11 cellular contexts compared by ENCODE assay signal in genomic region chr5:172840077-172840777, GRCh38. TPM values are rescaled to one million over a fixed set of nuclear protein-coding genes. Genes with fewer than 3 reads are reported as not detected.
DNase-seq lines count a peak whose midpoint lies in the region; ATAC-seq and TF ChIP-seq lines count a peak whose summit lies in the region.
"Had no signal": no experiment of that assay in that cellular context is flagged by ENCODE, and none has a peak within 500 bp of the region (broad histone marks: within the 10 kb centered on the region; RNA-seq: fewer than 3 reads in every experiment).

No MANE protein-coding gene starts in this region.

- H3K9me3 ChIP-seq in skeletal muscle tissue (ENCODE audit: control insufficient read depth in 3 of 3, low read length in 3 of 3) (no peaks in the 10 kb centered on the region), MG63 (no peaks in the 10 kb centered on the region)

- peak overlapping the region; percentile 74 for H3K27ac ChIP-seq in skeletal muscle tissue (ENCODE audit: low read depth, low read length)

- no peak for ATAC-seq in activated B cell treated with CpG ODN at 0.5 μM for 24 hours (ENCODE audit: low read depth)
- ATAC-seq: activated CD8-positive, alpha-beta T cell treated with anti-CD3 and anti-CD28 coated beads, Interleukin-2, amount 10 ng/mL, durations not matched to agents 7 days and 5 days had no signal

- no peak overlapping the region for H3K4me3 Mint-ChIP-seq in CD14-positive monocyte
- H3K4me3 Mint-ChIP-seq in activated B cell treated with CpG ODN at 0.5 μM for 24 hours = no peak overlapping the region
- no peak overlapping the region for H3K4me3 Mint-ChIP-seq in activated CD4-positive, alpha-beta T cell treated with anti-CD3 and anti-CD28 coated beads, Interleukin-2, amount 10 ng/mL, durations not matched to agents 7 days and 5 days
- H3K4me3 Mint-ChIP-seq: activated CD8-positive, alpha-beta T cell treated with anti-CD3 and anti-CD28 coated beads, Interleukin-2, amount 10 ng/mL, durations not matched to agents 7 days and 5 days had no signal

- peaks cover 0 to 4% (median 0%) of the 10 kb centered on the region in 3 donors for H3K27me3 Mint-ChIP-seq in CD14-positive monocyte (ENCODE audit: low read depth in 3 of 3)
- no peaks in the 10 kb centered on the region for H3K27me3 Mint-ChIP-seq in activated B cell treated with CpG ODN at 0.5 μM for 24 hours
- no peaks in the 10 kb centered on the region for H3K27me3 Mint-ChIP-seq in activated CD4-positive, alpha-beta T cell treated with anti-CD3 and anti-CD28 coated beads, Interleukin-2, amount 10 ng/mL, durations not matched to agents 7 days and 5 days
- H3K27me3 Mint-ChIP-seq: CD4-positive, alpha-beta memory T cell had no signal

- no peaks in the 10 kb centered on the region for H3K9me3 Mint-ChIP-seq in CD14-positive monocyte
- no peaks in the 10 kb centered on the region for H3K9me3 Mint-ChIP-seq in activated B cell treated with CpG ODN at 0.5 μM for 24 hours
- no peaks in the 10 kb centered on the region for H3K9me3 Mint-ChIP-seq in activated CD4-positive, alpha-beta T cell treated with anti-CD3 and anti-CD28 coated beads, Interleukin-2, amount 10 ng/mL, durations not matched to agents 7 days and 5 days
- H3K9me3 Mint-ChIP-seq: CD4-positive, alpha-beta memory T cell had no signal

- H3K27me3 ChIP-seq in skeletal muscle tissue (ENCODE audit: control insufficient read depth in 3 of 3, insufficient read depth in 3 of 3, low read length in 3 of 3) (no peaks in the 10 kb centered on the region), MG63 (no peaks in the 10 kb centered on the region; the same call in 1 of the 2 replicates)

- H3K36me3 ChIP-seq in skeletal muscle tissue (ENCODE audit: control insufficient read depth in 3 of 3, insufficient read depth in 3 of 3, low read length in 3 of 3) (peaks cover 0 to 10% (median 3%) of the 10 kb centered on the region in 3 donors), MG63 (peaks cover 84% of the 10 kb centered on the region)

- H3K4me1 Mint-ChIP-seq in CD14-positive monocyte = peaks cover 38% of the 10 kb centered on the region
- H3K4me1 Mint-ChIP-seq in activated B cell treated with CpG ODN at 0.5 μM for 24 hours = peaks cover 71% of the 10 kb centered on the region
- peaks cover 29% of the 10 kb centered on the region for H3K4me1 Mint-ChIP-seq in activated CD4-positive, alpha-beta T cell treated with anti-CD3 and anti-CD28 coated beads, Interleukin-2, amount 10 ng/mL, durations not matched to agents 7 days and 5 days

- intact Hi-C loops in CD14-positive monocyte (cut with micrococcal nuclease) = loop anchor here in 1 of 2 donors (5.0 kb wide), 1 partner anchor 37 kb away; no protein-coding TSS in a partner anchor
- intact Hi-C loops in activated B cell treated with CpG ODN at 0.5 μM for 24 hours (cut with micrococcal nuclease) = no loop called here

- H3K27ac Mint-ChIP-seq in CD14-positive monocyte = peak overlapping the region in 4 of 7 donors; percentile 1 to 72 (median 33)
- peak overlapping the region; percentile 56 for H3K27ac Mint-ChIP-seq in activated B cell treated with CpG ODN at 0.5 μM for 24 hours
- no peak overlapping the region for H3K27ac Mint-ChIP-seq in activated CD4-positive, alpha-beta T cell treated with anti-CD3 and anti-CD28 coated beads, Interleukin-2, amount 10 ng/mL, durations not matched to agents 7 days and 5 days
- H3K27ac Mint-ChIP-seq: activated CD8-positive, alpha-beta T cell treated with anti-CD3 and anti-CD28 coated beads, Interleukin-2, amount 10 ng/mL, durations not matched to agents 7 days and 5 days had no signal

- H3K4me1 ChIP-seq in skeletal muscle tissue (ENCODE audit: control insufficient read depth in 3 of 3, insufficient read depth in 3 of 3, low read length in 3 of 3) = peaks cover 54 to 63% (median 62%) of the 10 kb centered on the region in 3 donors

- peak overlapping the region; percentile 12 to 79 (median 46) for H3K9ac ChIP-seq in skeletal muscle tissue (ENCODE audit: low read depth in 1 of 3, low read length in 3 of 3)

- H3K36me3 Mint-ChIP-seq in CD14-positive monocyte (peaks cover 27 to 50% of the 10 kb centered on the region in 2 donors), activated B cell treated with CpG ODN at 0.5 μM for 24 hours (ENCODE audit: low read depth) (peaks cover 39% of the 10 kb centered on the region)
- peaks cover 14% of the 10 kb centered on the region for H3K36me3 Mint-ChIP-seq in activated CD4-positive, alpha-beta T cell treated with anti-CD3 and anti-CD28 coated beads, Interleukin-2, amount 10 ng/mL, durations not matched to agents 7 days and 5 days (ENCODE audit: low read depth)

- TF ChIP-seq CTCF in CD14-positive monocyte (IDR thresholded peaks at IDR 0.05) = no peak
- no peak for TF ChIP-seq CTCF in activated B cell treated with CpG ODN at 0.5 μM for 24 hours (IDR thresholded peaks at IDR 0.05)

- H3K4me3 ChIP-seq in skeletal muscle tissue (ENCODE audit: low read length in 3 of 3) (peak overlapping the region in 2 of 3 donors; percentile 10 to 23), MG63 (no peak overlapping the region)

- DNase-seq in CD14-positive monocyte (ENCODE audit: low spot score) (no peak), activated B cell treated with CpG ODN at 0.5 μM for 24 hours (no peak), left kidney (ENCODE audit: low read depth, low spot score) (peak; percentile 72), MG63 (no peak), cerebellum (ENCODE audit: low spot score) (no peak)
- DNase-seq in activated CD8-positive, alpha-beta memory T cell treated with anti-CD3 and anti-CD28 coated beads, Interleukin-2, amount 50 U/mL, for 4 hours = no peak
- DNase-seq in activated CD4-positive, alpha-beta T cell treated with anti-CD3 and anti-CD28 coated beads, Interleukin-2, amount 10 ng/mL, durations not matched to agents 7 days and 5 days = no peak
- DNase-seq: activated CD8-positive, alpha-beta T cell treated with anti-CD3 and anti-CD28 coated beads, Interleukin-2, amount 10 ng/mL, durations not matched to agents 7 days and 5 days; CD4-positive, alpha-beta memory T cell; NCI-H774 had no signal

- CTCF ChIA-PET in activated B cell treated with CpG ODN at 0.5 μM for 24 hours (lab: Charles Lee) = interaction anchor here (0.8 to 1.4 kb wide), 3 partner anchors 8 to 125 kb away, joined by 3 read pairs; no protein-coding TSS in a partner anchor
- CTCF ChIA-PET in activated CD4-positive, alpha-beta T cell treated with anti-CD3 and anti-CD28 coated beads, Interleukin-2, amount 10 ng/mL, durations not matched to agents 7 days and 5 days (lab: Charles Lee) = interaction anchor here (1.7 kb wide), 1 partner anchor 9 kb away, joined by 3 read pairs; no protein-coding TSS in a partner anchor

- POLR2A ChIA-PET in activated B cell treated with CpG ODN at 0.5 μM for 24 hours (lab: Charles Lee) = interaction anchor here (0.6 to 8.9 kb wide), 4 partner anchors 12 to 73 kb away, joined by 3 to 128 read pairs (median 3); partner anchors contain the start of gene DUSP1
- POLR2A ChIA-PET in activated CD4-positive, alpha-beta T cell treated with anti-CD3 and anti-CD28 coated beads, Interleukin-2, amount 10 ng/mL, durations not matched to agents 7 days and 5 days (lab: Charles Lee) = no interaction called here

RNA-seq across cellular contexts. Expression of gene ERGIC1, which starts 6.2 kb away (rescaled TPM):
- 10 to 100 TPM; 28.3 to 34.1 TPM for polyA plus RNA-seq in CD14-positive monocyte
- 69.6 and 72.5 TPM in 2 replicates for total RNA-seq in activated B cell treated with CpG ODN at 0.5 μM for 24 hours
- 46.4 TPM for total RNA-seq in skeletal muscle tissue
- total RNA-seq in MG63 (2014; rRNA removed; shearing (Covaris generic); ENCODE audit: low replicate concordance) = 65.6 and 98.8 TPM in 2 replicates
- total RNA-seq in activated CD4-positive, alpha-beta T cell treated with anti-CD3 and anti-CD28 coated beads, Interleukin-2, amount 10 ng/mL, durations not matched to agents 7 days and 5 days = 10 to 100 TPM; 43.4 to 45.0 TPM
- 59.2 TPM for total RNA-seq in cerebellum
